ENCODE assay signal across 8 cellular contexts in the genomic region with DNA sequence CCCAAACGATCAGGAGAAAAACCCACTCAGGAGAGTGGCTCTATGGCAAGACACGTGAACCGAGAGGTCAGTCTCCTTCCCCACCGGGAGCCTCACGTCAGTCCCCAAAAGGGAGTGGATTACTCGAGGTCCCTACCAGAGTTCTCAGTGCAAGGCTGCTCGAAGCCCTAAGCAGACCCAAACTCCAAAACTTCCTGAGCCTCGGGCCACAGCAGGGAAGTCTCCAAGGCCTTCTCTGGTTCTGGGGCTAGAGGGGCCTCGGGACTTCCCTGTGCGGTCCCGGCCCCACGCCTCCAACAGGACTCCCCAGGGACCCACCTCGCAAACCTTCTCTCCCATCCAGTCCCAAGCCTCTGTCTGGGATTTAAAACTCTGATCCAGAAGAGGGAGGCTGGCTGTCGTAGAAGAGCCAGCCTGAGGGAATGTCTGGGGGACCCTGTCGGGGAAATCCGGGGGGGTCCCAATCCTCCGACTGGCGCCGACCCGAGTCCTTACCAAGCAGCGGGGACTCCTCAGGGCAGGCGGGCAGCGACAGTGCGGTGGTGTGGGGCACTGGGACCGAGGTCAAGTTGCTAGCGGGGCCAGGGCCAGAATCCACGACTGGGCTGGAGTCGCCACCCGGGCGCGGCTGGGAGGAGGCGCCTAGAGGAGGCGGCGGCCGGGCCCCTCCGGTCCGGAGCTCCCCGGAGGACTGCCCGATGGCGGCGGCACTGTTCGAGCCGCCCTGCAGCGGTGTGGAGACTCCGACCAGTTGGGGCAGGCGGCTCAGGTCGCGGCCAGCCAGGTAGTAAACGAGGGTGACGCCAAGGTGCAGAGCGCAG. TPM values are rescaled to one million over a fixed set of nuclear protein-coding genes. Genes with fewer than 3 reads are reported as not detected.
A peak's percentile ranks its signal among the peaks of the same experiment; 100 is the strongest.
DNase-seq lines count a peak whose midpoint lies in the region; ATAC-seq and TF ChIP-seq lines count a peak whose summit lies in the region.

No MANE protein-coding gene starts in this region.

- no peaks in the 10 kb centered on the region for H3K9me3 ChIP-seq in body of pancreas
- no peaks in the 10 kb centered on the region for H3K9me3 ChIP-seq in suprapubic skin

- ATAC-seq in HG02588 (IDR thresholded peaks at IDR 0.05; ENCODE audit: unreplicated experiment) (peak; percentile 8), body of pancreas (peak; percentile 34), left colon (peak; percentile 55)

- H3K36me3 ChIP-seq in body of pancreas (replicated peaks in 1 of 2; ENCODE audit: insufficient read depth in 1 of 2, low read depth in 2 of 2) = no peaks in the 10 kb centered on the region
- H3K36me3 ChIP-seq in suprapubic skin = no peaks in the 10 kb centered on the region

- no peaks in the 10 kb centered on the region for H3K27me3 ChIP-seq in body of pancreas
- no peaks in the 10 kb centered on the region for H3K27me3 ChIP-seq in suprapubic skin

- TF ChIP-seq POLR2A in body of pancreas (IDR thresholded peaks at IDR 0.05) = no peak
- no peak for TF ChIP-seq POLR2A in suprapubic skin (IDR thresholded peaks at IDR 0.05)

- peak overlapping the region; percentile 75 for H3K4me3 ChIP-seq in GM12865 (ENCODE audit: low read depth, low read length)
- peak overlapping the region; percentile 77 to 84 for H3K4me3 ChIP-seq in body of pancreas
- peak overlapping the region; percentile 87 for H3K4me3 ChIP-seq in suprapubic skin

- 0 to 1% methylated on average over 13 to 51 of the region's 51 CpGs for WGBS in body of pancreas, 2 donors
- 2% methylated on average over 6 of the region's 51 CpGs for WGBS in suprapubic skin

- TF ChIP-seq CTCF in GM12865 (IDR thresholded peaks at IDR 0.05; ENCODE audit: insufficient read depth, low read depth, low read length, missing control alignments) = no peak
- TF ChIP-seq CTCF in body of pancreas (IDR thresholded peaks at IDR 0.05) = no peak
- TF ChIP-seq CTCF in suprapubic skin (IDR thresholded peaks at IDR 0.05) = no peak

- H3K27ac ChIP-seq in body of pancreas (peak overlapping the region; percentile 85 to 94 (median 92)), suprapubic skin (peak overlapping the region; percentile 97)

- TF ChIP-seq EP300 in suprapubic skin (IDR thresholded peaks at IDR 0.05) = no peak

- intact Hi-C loops in body of pancreas (cut with DNase I) = no loop called here
- intact Hi-C loops in left colon (cut with DNase I, micrococcal nuclease) = no loop called here

- H3K4me1 ChIP-seq in body of pancreas (peaks cover 73% of the 10 kb centered on the region), suprapubic skin (peaks cover 59% of the 10 kb centered on the region)

- DNase-seq in GM12865 (ENCODE audit: low read depth) = peak; percentile 39
- peak; percentile 62 for DNase-seq in NOMO-1 treated with DMSO at 0.1 percent for 48 hours (lab: John Stamatoyannopoulos, UW; ENCODE audit: unreplicated experiment)
- peak in 2 of 4 donors; percentile 28 to 51 for DNase-seq in body of pancreas
- DNase-seq in left colon = peak in 1 of 2 donors; percentile 75
- DNase-seq in suprapubic skin (ENCODE audit: low spot score in 2 of 2) = peak; percentile 83 to 87
- DNase-seq in NCI-H1436 (lab: John Stamatoyannopoulos, UW) = no peak
- DNase-seq in stimulated activated CD4-positive, alpha-beta T cell treated with anti-CD3 and anti-CD28 coated beads, Interleukin-1b, Interleukin-23, amount 100 ng/mL, for 48 hours = no peak

RNA-seq across cellular contexts. Expression of gene B4GALT1, which starts 0.7 kb away (rescaled TPM):
- 10 to 100 TPM; 31.3 to 42.3 TPM for total RNA-seq in body of pancreas
- total RNA-seq in left colon = 100 to 1,000 TPM; 106 to 115 TPM
- total RNA-seq in suprapubic skin = 10 to 100 TPM; 45.1 to 68.7 (median 53.5) TPM

Comparison
In these comparisons a context has a peak if more than half of its experiments do, and no peak if none do; other contexts are left out.
1. DNase-seq: peak in GM12865 (single experiment), NOMO-1 treated with DMSO at 0.1 percent for 48 hours (single experiment) and suprapubic skin (2 of 2); none in NCI-H1436 (single experiment) and stimulated activated CD4-positive, alpha-beta T cell treated with anti-CD3 and anti-CD28 coated beads, Interleukin-1b, Interleukin-23, amount 100 ng/mL, for 48 hours (single experiment).
2. Peak in every context shown above with its lines, with median percentiles within 50 percentile points of each other: H3K4me3 ChIP-seq and ATAC-seq.